In genomic region chr13:40662866-40663265, GRCh38 we compare ENCODE assay signal across 8 cellular contexts. TPM values are rescaled to one million over a fixed set of nuclear protein-coding genes. Genes with fewer than 3 reads are reported as not detected.
DNase-seq lines count a peak whose midpoint lies in the region; ATAC-seq and TF ChIP-seq lines count a peak whose summit lies in the region.

No MANE protein-coding gene starts in this region.

- TF ChIP-seq CTCF in GM13976 (IDR thresholded peaks at IDR 0.05; ENCODE audit: borderline replicate concordance, control extremely low read depth, extremely low read depth, insufficient read depth, missing control alignments), result no peak
- TF ChIP-seq CTCF in RWPE2 (IDR thresholded peaks at IDR 0.05; ENCODE audit: poor library complexity, severe bottlenecking), result no peak
- no peak for TF ChIP-seq CTCF in transverse colon (IDR thresholded peaks at IDR 0.05)

- peaks cover 24% of the 10 kb centered on the region for H3K4me1 ChIP-seq in RWPE2 (ENCODE audit: insufficient read depth, poor library complexity, severe bottlenecking)
- peaks cover 19% of the 10 kb centered on the region for H3K4me1 ChIP-seq in iPS-15b (ENCODE audit: control insufficient read depth, insufficient read depth, low read length)
- H3K4me1 ChIP-seq in transverse colon, result peaks cover 18 to 55% (median 28%) of the 10 kb centered on the region in 4 donors

- H3K27ac ChIP-seq in RWPE2 (ENCODE audit: poor library complexity, severe bottlenecking), result peak overlapping the region; percentile 49
- H3K27ac ChIP-seq in transverse colon, result peak overlapping the region; percentile 99 to 100 (median 100)

- in situ Hi-C loops in GM13976 (cut with MboI; ENCODE audit: low sequenced_read_pairs, unreplicated experiment), result no loop called here
- in situ Hi-C loops in transverse colon (cut with MboI; ENCODE audit: low pct_ligation_motif_present in 1 of 4, low pct_unique_long_range_greater_than_20kb in 1 of 4, low sequenced_read_pairs in 3 of 4), result loop anchor here in 1 of 4 donors (25.0 kb wide), 1 partner anchor 251 kb away; no protein-coding TSS in a partner anchor

- ATAC-seq in GM21737 (IDR thresholded peaks at IDR 0.05; ENCODE audit: unreplicated experiment) (peak; percentile 27), RWPE2 (ENCODE audit: low read depth) (no peak), GM19463 (IDR thresholded peaks at IDR 0.05; ENCODE audit: unreplicated experiment) (no peak), GM19023 (IDR thresholded peaks at IDR 0.05; ENCODE audit: unreplicated experiment) (no peak)

- DNase-seq in GM13976 (ENCODE audit: low spot score), result peak; percentile 58
- no peak for DNase-seq in RWPE2 (ENCODE audit: low spot score)
- DNase-seq in transverse colon, result no peak
- no peak for DNase-seq in T-helper 9 cell

- H3K27me3 ChIP-seq in RWPE2 (ENCODE audit: insufficient read depth, poor library complexity, severe bottlenecking) (no peaks in the 10 kb centered on the region), iPS-15b (ENCODE audit: control insufficient read depth, insufficient read depth, low read length) (no peaks in the 10 kb centered on the region), transverse colon (no peaks in the 10 kb centered on the region)

- intact Hi-C loops in transverse colon (cut with DNase I; ENCODE audit: low total_unique reads), result loop anchor here (10.0 kb wide), 1 partner anchor 258 kb away; no protein-coding TSS in a partner anchor

- H3K4me3 ChIP-seq in RWPE2 (ENCODE audit: severe bottlenecking), result no peak overlapping the region
- H3K4me3 ChIP-seq in iPS-15b (ENCODE audit: low read depth, low read length), result peak overlapping the region; percentile 52
- peak overlapping the region in 2 of 4 donors; percentile 86 to 98 for H3K4me3 ChIP-seq in transverse colon

- H3K9me3 ChIP-seq in RWPE2 (ENCODE audit: severe bottlenecking), result no peaks in the 10 kb centered on the region
- no peaks in the 10 kb centered on the region for H3K9me3 ChIP-seq in iPS-15b (ENCODE audit: control insufficient read depth, insufficient read depth, low read length)
- H3K9me3 ChIP-seq in transverse colon, result no peaks in the 10 kb centered on the region

- no peak overlapping the region for H3K9ac ChIP-seq in iPS-15b (ENCODE audit: low read depth, low read length)

- no peaks in the 10 kb centered on the region for H3K36me3 ChIP-seq in RWPE2 (ENCODE audit: low read depth)
- H3K36me3 ChIP-seq in iPS-15b (ENCODE audit: control insufficient read depth, insufficient read depth, low read length), result no peaks in the 10 kb centered on the region
- no peaks in the 10 kb centered on the region for H3K36me3 ChIP-seq in transverse colon

- TF ChIP-seq POLR2A in transverse colon (IDR thresholded peaks at IDR 0.05), result no peak

- TF ChIP-seq EP300 in transverse colon (IDR thresholded peaks at IDR 0.05; ENCODE audit: low read depth), result no peak

RNA-seq across cellular contexts. Expression of gene FOXO1, which starts 3.6 kb away (rescaled TPM):
- 10 to 100 TPM; 19.1 to 48.9 (median 38.3) TPM for total RNA-seq in transverse colon
